Comparison of ENCODE assay signal across 19 cellular contexts in the genomic region with DNA sequence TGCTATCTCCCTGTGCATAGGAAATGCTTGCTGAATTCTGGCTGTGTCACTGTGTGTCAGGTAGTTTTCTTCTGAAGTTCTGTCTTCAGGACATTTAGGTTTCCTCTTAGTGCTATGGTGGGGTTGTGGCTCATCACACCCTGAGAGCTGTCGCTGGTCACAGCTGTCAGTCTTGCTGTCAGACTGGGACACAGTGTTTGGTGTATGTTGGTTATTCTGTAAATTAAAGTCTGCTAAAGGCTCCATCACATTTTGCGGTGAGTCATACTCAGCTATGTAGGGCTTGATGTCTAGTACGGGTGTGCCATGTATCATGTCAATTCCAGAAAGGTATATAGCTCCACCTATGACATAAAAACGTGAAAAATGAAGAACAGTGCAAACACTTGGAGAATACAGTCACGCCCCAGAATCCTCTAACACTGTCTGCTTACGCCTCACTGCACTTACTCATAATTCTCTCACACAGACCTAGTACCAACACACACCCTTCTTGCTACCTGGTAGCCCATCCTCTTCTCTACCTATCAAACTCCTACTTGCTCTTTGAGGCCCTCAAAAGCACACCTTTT. TPM values are rescaled to one million over a fixed set of nuclear protein-coding genes. Genes with fewer than 3 reads are reported as not detected.
DNase-seq lines count a peak whose midpoint lies in the region; ATAC-seq lines count a peak whose summit lies in the region.
"Had no signal": no experiment of that assay in that cellular context is flagged by ENCODE, and none has a peak within 500 bp of the region (broad histone marks: within the 10 kb centered on the region; RNA-seq: fewer than 3 reads in every experiment).

No MANE protein-coding gene starts in this region.

- peaks cover 73% of the 10 kb centered on the region for H3K4me1 Mint-ChIP-seq in activated CD4-positive, alpha-beta T cell treated with anti-CD3 and anti-CD28 coated beads, Interleukin-2, amount 10 ng/mL, durations not matched to agents 7 days and 5 days
- peaks cover 88 to 96% (median 94%) of the 10 kb centered on the region in 3 donors for H3K4me1 Mint-ChIP-seq in T-cell
- peaks cover 55% of the 10 kb centered on the region for H3K4me1 Mint-ChIP-seq in central memory CD8-positive, alpha-beta T cell
- peaks cover 28 to 37% of the 10 kb centered on the region in 2 donors for H3K4me1 Mint-ChIP-seq in natural killer cell treated with Interleukin-12 subunit alpha and Interleukin-12 subunit beta and Interleukin-15 and Interleukin-18, amount 100 ng/mL, for 72 hours (ENCODE audit: low read depth in 2 of 2)
- H3K4me1 Mint-ChIP-seq: nephron progenitor cell had no signal

- no peaks in the 10 kb centered on the region for H3K27me3 Mint-ChIP-seq in activated CD4-positive, alpha-beta T cell treated with anti-CD3 and anti-CD28 coated beads, Interleukin-2, amount 10 ng/mL, durations not matched to agents 7 days and 5 days
- H3K27me3 Mint-ChIP-seq in T-cell: no peaks in the 10 kb centered on the region
- H3K27me3 Mint-ChIP-seq in central memory CD8-positive, alpha-beta T cell: no peaks in the 10 kb centered on the region
- H3K27me3 Mint-ChIP-seq in natural killer cell treated with Interleukin-12 subunit alpha and Interleukin-12 subunit beta and Interleukin-15 and Interleukin-18, amount 100 ng/mL, for 72 hours: no peaks in the 10 kb centered on the region

- no peaks in the 10 kb centered on the region for H3K9me3 Mint-ChIP-seq in activated CD4-positive, alpha-beta T cell treated with anti-CD3 and anti-CD28 coated beads, Interleukin-2, amount 10 ng/mL, durations not matched to agents 7 days and 5 days
- H3K9me3 Mint-ChIP-seq in T-cell: no peaks in the 10 kb centered on the region
- no peaks in the 10 kb centered on the region for H3K9me3 Mint-ChIP-seq in central memory CD8-positive, alpha-beta T cell
- no peaks in the 10 kb centered on the region for H3K9me3 Mint-ChIP-seq in natural killer cell treated with Interleukin-12 subunit alpha and Interleukin-12 subunit beta and Interleukin-15 and Interleukin-18, amount 100 ng/mL, for 72 hours
- H3K9me3 Mint-ChIP-seq: nephron progenitor cell had no signal

- POLR2A ChIA-PET in activated CD4-positive, alpha-beta T cell treated with anti-CD3 and anti-CD28 coated beads, Interleukin-2, amount 10 ng/mL, durations not matched to agents 7 days and 5 days (lab: Charles Lee): no interaction called here
- POLR2A ChIA-PET in T-cell (lab: Charles Lee): interaction anchor here (2.4 to 3.0 kb wide), 2 partner anchors 10 to 11 kb away, joined by 16 to 22 read pairs; a partner anchor contains a TSS

- H3K27ac Mint-ChIP-seq in activated CD4-positive, alpha-beta T cell treated with anti-CD3 and anti-CD28 coated beads, Interleukin-2, amount 10 ng/mL, durations not matched to agents 7 days and 5 days: peak overlapping the region; percentile 70
- peak overlapping the region; percentile 93 to 96 for H3K27ac Mint-ChIP-seq in T-cell
- H3K27ac Mint-ChIP-seq in central memory CD8-positive, alpha-beta T cell (ENCODE audit: low read depth): peak overlapping the region; percentile 80
- peak overlapping the region in 1 of 2 donors; percentile 6 for H3K27ac Mint-ChIP-seq in natural killer cell treated with Interleukin-12 subunit alpha and Interleukin-12 subunit beta and Interleukin-15 and Interleukin-18, amount 100 ng/mL, for 72 hours
- H3K27ac Mint-ChIP-seq: nephron progenitor cell had no signal

- ATAC-seq in T-cell (replicated peaks in 1 of 4): peak in 2 of 4 experiments; percentile 7 to 17
- ATAC-seq in central memory CD8-positive, alpha-beta T cell (replicated peaks; ENCODE audit: extremely low read depth, poor library complexity, severe bottlenecking): peak; percentile 54
- peak; percentile 34 to 53 for ATAC-seq in natural killer cell treated with Interleukin-12 subunit alpha and Interleukin-12 subunit beta and Interleukin-15 and Interleukin-18, amount 100 ng/mL, for 72 hours

- DNase-seq in activated CD4-positive, alpha-beta T cell treated with anti-CD3 and anti-CD28 coated beads, Interleukin-2, amount 10 ng/mL, durations not matched to agents 7 days and 5 days: no peak
- DNase-seq in activated CD4-positive, alpha-beta T cell treated with anti-CD3 and anti-CD28 coated beads for 4 hours: no peak
- DNase-seq in T-cell: peak in 2 of 34 experiments; percentile 8 to 23
- no peak for DNase-seq in central memory CD8-positive, alpha-beta T cell (ENCODE audit: low spot score in 2 of 2)
- no peak for DNase-seq in natural killer cell treated with Interleukin-12 subunit alpha and Interleukin-12 subunit beta and Interleukin-15 and Interleukin-18, amount 100 ng/mL, for 72 hours (ENCODE audit: low spot score)
- no peak for DNase-seq in amygdala (lab: John Stamatoyannopoulos, UW)
- DNase-seq in NCI-H1930 (lab: John Stamatoyannopoulos, UW): no peak
- no peak for DNase-seq in NCI-H2029 (lab: John Stamatoyannopoulos, UW)
- DNase-seq: activated CD4-positive, alpha-beta T cell treated with anti-CD3 and anti-CD28 coated beads, Interleukin-2, amount 50 U/mL, for 1 hour; activated effector memory CD4-positive, alpha-beta T cell treated with Interleukin-2 at 50 U/mL for 16 hours; EL; MG63; NCI-H187 treated with DMSO at 0.1 percent for 48 hours; NCI-H510A; nephron progenitor cell; SHP77; stomach had no signal

- no peak overlapping the region for H3K4me3 Mint-ChIP-seq in activated CD4-positive, alpha-beta T cell treated with anti-CD3 and anti-CD28 coated beads, Interleukin-2, amount 10 ng/mL, durations not matched to agents 7 days and 5 days
- H3K4me3 Mint-ChIP-seq in T-cell: peak overlapping the region in 2 of 3 donors; percentile 45 to 49
- H3K4me3 Mint-ChIP-seq in central memory CD8-positive, alpha-beta T cell: peak overlapping the region; percentile 35
- H3K4me3 Mint-ChIP-seq in natural killer cell treated with Interleukin-12 subunit alpha and Interleukin-12 subunit beta and Interleukin-15 and Interleukin-18, amount 100 ng/mL, for 72 hours: no peak overlapping the region
- H3K4me3 Mint-ChIP-seq: nephron progenitor cell had no signal

- CTCF ChIA-PET in activated CD4-positive, alpha-beta T cell treated with anti-CD3 and anti-CD28 coated beads, Interleukin-2, amount 10 ng/mL, durations not matched to agents 7 days and 5 days (lab: Charles Lee): interaction anchor here (0.9 to 2.6 kb wide), 6 partner anchors 9 to 213 kb away, joined by 3 to 11 read pairs (median 6); a partner anchor contains a TSS
- CTCF ChIA-PET in T-cell (lab: Charles Lee): interaction anchor here in 1 of 2 donors (1.3 to 1.5 kb wide), 3 partner anchors 9 to 20 kb away, joined by 5 to 11 read pairs (median 11); no protein-coding TSS in a partner anchor

- H3K36me3 Mint-ChIP-seq in activated CD4-positive, alpha-beta T cell treated with anti-CD3 and anti-CD28 coated beads, Interleukin-2, amount 10 ng/mL, durations not matched to agents 7 days and 5 days (ENCODE audit: low read depth): peaks cover 80% of the 10 kb centered on the region
- peaks cover 72% of the 10 kb centered on the region for H3K36me3 Mint-ChIP-seq in T-cell
- peaks cover 49% of the 10 kb centered on the region for H3K36me3 Mint-ChIP-seq in central memory CD8-positive, alpha-beta T cell (ENCODE audit: insufficient read depth)
- peaks cover 19% of the 10 kb centered on the region for H3K36me3 Mint-ChIP-seq in natural killer cell treated with Interleukin-12 subunit alpha and Interleukin-12 subunit beta and Interleukin-15 and Interleukin-18, amount 100 ng/mL, for 72 hours

RNA-seq across cellular contexts. Expression of a gene that starts 11.9 kb away (rescaled TPM):
- 10 to 100 TPM; 26.6 to 31.8 TPM for total RNA-seq in activated CD4-positive, alpha-beta T cell treated with anti-CD3 and anti-CD28 coated beads, Interleukin-2, amount 10 ng/mL, durations not matched to agents 7 days and 5 days
- total RNA-seq in T-cell: 10 to 100 TPM; 38.8 to 47.4 (median 44.7) TPM
- total RNA-seq in natural killer cell treated with Interleukin-12 subunit alpha and Interleukin-12 subunit beta and Interleukin-15 and Interleukin-18, amount 100 ng/mL, for 72 hours: 10 to 100 TPM; 13.8 to 18.2 TPM

RNA-seq across cellular contexts. Expression of a gene that starts 27.6 kb away (rescaled TPM):
- total RNA-seq in activated CD4-positive, alpha-beta T cell treated with anti-CD3 and anti-CD28 coated beads, Interleukin-2, amount 10 ng/mL, durations not matched to agents 7 days and 5 days: 1 to 10 TPM; 2.2 to 2.9 TPM
- total RNA-seq in T-cell: 1 to 10 TPM; 1.3 to 3.7 (median 1.7) TPM
- not detected for total RNA-seq in natural killer cell treated with Interleukin-12 subunit alpha and Interleukin-12 subunit beta and Interleukin-15 and Interleukin-18, amount 100 ng/mL, for 72 hours
- total RNA-seq: fibroblast of villous mesenchyme, pulmonary artery endothelial cell had no signal

RNA-seq across cellular contexts. Expression of a gene that starts 57.3 kb away (rescaled TPM):
- under 1 TPM in 1 of 2 experiments, not detected in 1; 0.05 TPM for total RNA-seq in activated CD4-positive, alpha-beta T cell treated with anti-CD3 and anti-CD28 coated beads, Interleukin-2, amount 10 ng/mL, durations not matched to agents 7 days and 5 days
- under 1 TPM in 4 of 5 donors, not detected in 1; 0.06 to 0.14 (median 0.11) TPM for total RNA-seq in T-cell
- not detected for total RNA-seq in natural killer cell treated with Interleukin-12 subunit alpha and Interleukin-12 subunit beta and Interleukin-15 and Interleukin-18, amount 100 ng/mL, for 72 hours
- total RNA-seq: pulmonary artery endothelial cell had no signal

Comparison
In these comparisons a context has a peak if more than half of its experiments do, and no peak if none do; other contexts are left out.
1. H3K4me3 Mint-ChIP-seq: peak in T-cell (2 of 3) and central memory CD8-positive, alpha-beta T cell (single experiment); none in activated CD4-positive, alpha-beta T cell treated with anti-CD3 and anti-CD28 coated beads, Interleukin-2, amount 10 ng/mL, durations not matched to agents 7 days and 5 days (single experiment) and natural killer cell treated with Interleukin-12 subunit alpha and Interleukin-12 subunit beta and Interleukin-15 and Interleukin-18, amount 100 ng/mL, for 72 hours (single experiment).